In the genomic region with DNA sequence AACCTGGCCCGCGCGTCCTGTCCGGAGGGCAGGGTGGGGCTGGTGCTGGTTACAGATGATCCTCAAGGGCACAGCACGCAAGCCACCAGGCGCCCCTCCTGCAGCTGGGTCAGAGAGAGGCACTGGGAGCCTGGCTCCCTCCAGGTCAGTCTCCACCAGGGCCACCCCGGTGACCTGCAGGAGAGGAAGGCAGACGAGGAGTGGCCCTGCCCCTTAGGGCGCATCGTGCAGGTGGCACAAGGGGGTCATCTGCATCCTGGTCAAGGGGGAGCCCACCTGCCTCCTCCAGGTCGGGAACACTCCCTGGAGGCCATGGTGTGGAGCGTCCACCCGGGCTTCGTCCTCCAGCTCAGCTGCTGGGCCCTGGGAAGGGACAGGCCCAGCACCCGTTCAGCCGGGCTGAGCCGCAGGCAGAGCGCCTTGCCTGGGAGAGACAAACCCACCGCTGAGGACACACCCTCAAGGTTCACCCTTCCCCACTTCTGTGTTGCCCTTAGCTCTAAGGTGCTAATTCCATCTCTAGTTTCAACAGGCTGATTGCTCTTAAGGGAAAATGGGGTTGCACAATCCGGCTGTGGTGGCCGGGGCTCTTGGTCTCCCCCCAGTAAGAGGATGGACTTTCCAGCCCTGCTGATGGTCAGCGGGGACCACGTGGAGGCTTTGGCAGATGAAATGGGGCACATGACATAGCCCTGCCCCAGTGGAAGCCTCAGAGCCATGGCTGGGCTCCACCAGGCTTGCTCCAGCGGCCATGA, we compare ENCODE assay signal across 25 cellular contexts.
DNase-seq lines count a peak whose midpoint lies in the region; ATAC-seq, FAIRE-seq and TF ChIP-seq lines count a peak whose summit lies in the region.
"Had no signal": no experiment of that assay in that cellular context is flagged by ENCODE, and none has a peak within 500 bp of the region (broad histone marks: within the 10 kb centered on the region; RNA-seq: fewer than 3 reads in every experiment).

No MANE protein-coding gene starts in this region.

- H2AFZ ChIP-seq in IMR-90 (replicated peaks; ENCODE audit: low read length, poor library complexity) = peak overlapping the region; percentile 26
- H2AFZ ChIP-seq: GM23338 had no signal

- H3K4me3 ChIP-seq in BLaER1 treated with 17β-estradiol and CSF1 and Interleukin-3, amounts not matched to agents 10 nM and 100 nM = no peak overlapping the region; a peak in 1 of 20 replicates
- no peak overlapping the region for H3K4me3 ChIP-seq in IMR-90 (ENCODE audit: insufficient read depth, low read depth, low read length)
- no peak overlapping the region for H3K4me3 ChIP-seq in naive thymus-derived CD4-positive, alpha-beta T cell (ENCODE audit: low read length)
- no peak overlapping the region for H3K4me3 ChIP-seq in small intestine (ENCODE audit: low read depth in 1 of 2, low read length in 2 of 2)
- H3K4me3 ChIP-seq: coronary artery, GM23338, smooth muscle cell, upper lobe of right lung had no signal

- no peak for TF ChIP-seq RAD21 in IMR-90 (IDR thresholded peaks at IDR 0.05; ENCODE audit: low read length)

- H3K27ac Mint-ChIP-seq in activated CD8-positive, alpha-beta T cell treated with anti-CD3 and anti-CD28 coated beads for 36 hours = no peak overlapping the region
- H3K27ac Mint-ChIP-seq in naive thymus-derived CD4-positive, alpha-beta T cell = peak overlapping the region in 8 of 9 donors; percentile 8 to 99 (median 77)
- H3K27ac Mint-ChIP-seq: GM23338 had no signal

- no peak overlapping the region for H3K18ac ChIP-seq in IMR-90 (ENCODE audit: low read depth, low read length)

- H3K4me3 Mint-ChIP-seq in activated CD8-positive, alpha-beta T cell treated with anti-CD3 and anti-CD28 coated beads for 36 hours = no peak overlapping the region
- peak overlapping the region in 1 of 10 donors; percentile 79 for H3K4me3 Mint-ChIP-seq in naive thymus-derived CD4-positive, alpha-beta T cell
- H3K4me3 Mint-ChIP-seq: GM23338, mesothelial cell of epicardium had no signal

- H3K9ac ChIP-seq in BLaER1 treated with 17β-estradiol and CSF1 and Interleukin-3, amounts not matched to agents 10 nM and 100 nM = peak overlapping the region in 7 of 11 experiments; percentile 8 to 85 (median 79); a peak in 9 of 22 replicates
- no peak overlapping the region for H3K9ac ChIP-seq in IMR-90 (ENCODE audit: low read depth, low read length)

- CTCF ChIA-PET in IMR-90 (lab: Yijun Ruan, JAX) = no interaction called here
- CTCF ChIA-PET in activated CD8-positive, alpha-beta T cell treated with anti-CD3 and anti-CD28 coated beads for 36 hours (lab: Charles Lee) = no interaction called here
- CTCF ChIA-PET in naive thymus-derived CD4-positive, alpha-beta T cell (lab: Charles Lee) = no interaction called here

- H4K5ac ChIP-seq in IMR-90 (ENCODE audit: low read depth, low read length) = no peak overlapping the region

- peaks cover 64 to 100% (median 94%) of the 10 kb centered on the region in 10 experiments for H3K4me1 ChIP-seq in BLaER1 treated with 17β-estradiol and CSF1 and Interleukin-3, amounts not matched to agents 10 nM and 100 nM
- H3K4me1 ChIP-seq in IMR-90 (ENCODE audit: control insufficient read depth, insufficient read depth, low read length) = peaks cover 10% of the 10 kb centered on the region
- H3K4me1 ChIP-seq in naive thymus-derived CD4-positive, alpha-beta T cell (ENCODE audit: control insufficient read depth in 2 of 2, insufficient read depth in 2 of 2, low read length in 2 of 2) = peaks cover 10 to 26% of the 10 kb centered on the region in 2 donors
- H3K4me1 ChIP-seq in small intestine (ENCODE audit: control insufficient read depth in 2 of 2, insufficient read depth in 1 of 2, low read depth in 1 of 2, low read length in 1 of 2) = no peaks in the 10 kb centered on the region

- BruUV-seq in IMR-90 (replicated peaks; lab: Mats Ljungman, UMichigan) = no TSS peak

- no peak overlapping the region for H2BK120ac ChIP-seq in IMR-90 (ENCODE audit: low read depth, low read length)

- peaks cover 0 to 39% (median 0%) of the 10 kb centered on the region in 11 experiments; a peak in 3 of 22 replicates for H4K20me1 ChIP-seq in BLaER1 treated with 17β-estradiol and CSF1 and Interleukin-3, amounts not matched to agents 10 nM and 100 nM
- H4K20me1 ChIP-seq in IMR-90 (ENCODE audit: insufficient read depth, low read length) = no peaks in the 10 kb centered on the region

- TF ChIP-seq POLR2A in IMR-90 (IDR thresholded peaks at IDR 0.05; ENCODE audit: low read depth, low read length) = no peak

- peaks cover 10% of the 10 kb centered on the region for H3K9me1 ChIP-seq in IMR-90 (ENCODE audit: insufficient read depth, low read length)

- H2AK5ac ChIP-seq in IMR-90 (ENCODE audit: low read depth, low read length) = no peak overlapping the region

- H3K23ac ChIP-seq in IMR-90 (ENCODE audit: low read depth, low read length) = no peak overlapping the region

- H2BK20ac ChIP-seq in IMR-90 (ENCODE audit: low read depth, low read length) = no peak overlapping the region

- peak overlapping the region in 6 of 11 experiments; percentile 76 to 94 (median 88); a peak in 8 of 22 replicates for H3K27ac ChIP-seq in BLaER1 treated with 17β-estradiol and CSF1 and Interleukin-3, amounts not matched to agents 10 nM and 100 nM
- H3K27ac ChIP-seq in IMR-90 (ENCODE audit: insufficient read depth, low read length) (no peak overlapping the region), small intestine (ENCODE audit: low read depth in 1 of 2, low read length in 1 of 2) (no peak overlapping the region)
- H3K27ac ChIP-seq in naive thymus-derived CD4-positive, alpha-beta T cell (ENCODE audit: low read depth, low read length) = peak overlapping the region; percentile 98

- intact Hi-C loops in IMR-90 (cut with micrococcal nuclease) = no loop called here
- intact Hi-C loops in activated CD8-positive, alpha-beta T cell treated with anti-CD3 and anti-CD28 coated beads for 36 hours (cut with micrococcal nuclease) = no loop called here
- intact Hi-C loops in naive thymus-derived CD4-positive, alpha-beta T cell (cut with micrococcal nuclease) = no loop called here

- peaks cover 25% of the 10 kb centered on the region for H3K4me1 Mint-ChIP-seq in activated CD8-positive, alpha-beta T cell treated with anti-CD3 and anti-CD28 coated beads for 36 hours (ENCODE audit: low read depth)
- H3K4me1 Mint-ChIP-seq in naive thymus-derived CD4-positive, alpha-beta T cell = peaks cover 9 to 29% (median 23%) of the 10 kb centered on the region in 7 donors

- FAIRE-seq in small intestine (lab: Jason Lieb, UNC) = no peak
- FAIRE-seq: GM12892, keratinocyte, TTC549 had no signal

- no peak overlapping the region for H3K4ac ChIP-seq in IMR-90 (ENCODE audit: low read depth, low read length)

- no peak overlapping the region for H3K14ac ChIP-seq in IMR-90 (replicated peaks; ENCODE audit: low read depth, low read length)

- no peak overlapping the region for H4K91ac ChIP-seq in IMR-90 (ENCODE audit: insufficient read depth, low read depth, low read length)

- no peaks in the 10 kb centered on the region for H3K9me3 Mint-ChIP-seq in activated CD8-positive, alpha-beta T cell treated with anti-CD3 and anti-CD28 coated beads for 36 hours
- no peaks in the 10 kb centered on the region for H3K9me3 Mint-ChIP-seq in naive thymus-derived CD4-positive, alpha-beta T cell
- H3K9me3 Mint-ChIP-seq: activated T-helper 1 cell treated with anti-CD3 and anti-CD28 coated beads, Interleukin-12 subunit alpha, Interleukin-12 subunit beta, Interleukin-2, Interleukin-4 antibody, amounts not matched to agents 30 ng/mL and 10 ng/mL and 1 ng/mL, durations not matched to agents 14 hours and 24 hours and 36 hours; CD4-positive, alpha-beta memory T cell; GM23338; mesothelial cell of epicardium; nephron had no signal

- no peak overlapping the region for H2BK5ac ChIP-seq in IMR-90 (ENCODE audit: low read depth, low read length, poor library complexity, severe bottlenecking)

- H3K9me3 ChIP-seq in BLaER1 treated with 17β-estradiol and CSF1 and Interleukin-3, amounts not matched to agents 10 nM and 100 nM (replicated peaks in 1 of 11) = no peaks in the 10 kb centered on the region
- H3K9me3 ChIP-seq in IMR-90 (ENCODE audit: control insufficient read depth, insufficient read depth, low read length) (no peaks in the 10 kb centered on the region), small intestine (ENCODE audit: control insufficient read depth, low read depth) (no peaks in the 10 kb centered on the region)
- no peaks in the 10 kb centered on the region for H3K9me3 ChIP-seq in naive thymus-derived CD4-positive, alpha-beta T cell (ENCODE audit: control insufficient read depth in 2 of 3, low read length in 3 of 3)
- H3K9me3 ChIP-seq: upper lobe of right lung had no signal

- peaks cover 4% of the 10 kb centered on the region for H3K36me3 Mint-ChIP-seq in activated CD8-positive, alpha-beta T cell treated with anti-CD3 and anti-CD28 coated beads for 36 hours (ENCODE audit: low read depth)
- peaks cover 0 to 4% (median 0%) of the 10 kb centered on the region in 5 donors for H3K36me3 Mint-ChIP-seq in naive thymus-derived CD4-positive, alpha-beta T cell
- H3K36me3 Mint-ChIP-seq: CD4-positive, alpha-beta memory T cell; mesothelial cell of epicardium had no signal

- dilution Hi-C loops in IMR-90 (cut with HindIII; ENCODE audit: low sequenced_read_pairs, unreplicated experiment) = no loop called here

- no peak overlapping the region for H2AK9ac ChIP-seq in IMR-90 (replicated peaks; ENCODE audit: low read depth, low read length, poor library complexity)

- TF ChIP-seq CTCF in IMR-90 (conservative IDR thresholded peaks at IDR 0.05; ENCODE audit: low read depth, low read length) (no peak), GM10266 (IDR thresholded peaks at IDR 0.05; ENCODE audit: control insufficient read depth, insufficient read depth, low read depth, missing control alignments) (no peak)
- no peak for TF ChIP-seq CTCF in activated CD8-positive, alpha-beta T cell treated with anti-CD3 and anti-CD28 coated beads for 36 hours (IDR thresholded peaks at IDR 0.05)

- H3K4me2 ChIP-seq in BLaER1 treated with 17β-estradiol and CSF1 and Interleukin-3, amounts not matched to agents 10 nM and 100 nM = peak overlapping the region; percentile 75 to 98 (median 85)
- no peak overlapping the region for H3K4me2 ChIP-seq in IMR-90 (ENCODE audit: low read depth, low read length)
- H3K4me2 ChIP-seq: GM23338 had no signal

- ATAC-seq in IMR-90 (ENCODE audit: low read depth) (no peak), HG03025 (IDR thresholded peaks at IDR 0.05; ENCODE audit: low FRiP score, unreplicated experiment) (no peak)
- no peak for ATAC-seq in activated CD8-positive, alpha-beta T cell treated with anti-CD3 and anti-CD28 coated beads for 36 hours
- ATAC-seq in naive thymus-derived CD4-positive, alpha-beta T cell = no peak
- ATAC-seq: GM23338, left ventricle myocardium superior, upper lobe of right lung had no signal

- no peak overlapping the region for H3K56ac ChIP-seq in IMR-90 (ENCODE audit: extremely low read depth, insufficient read depth, low read length)

- no peaks in the 10 kb centered on the region; a peak in 1 of 4 replicates for H3K79me1 ChIP-seq in IMR-90 (ENCODE audit: low read depth in 1 of 2, low read length in 2 of 2)

- H2BK15ac ChIP-seq in IMR-90 (ENCODE audit: low read depth, low read length) = no peak overlapping the region

- peaks cover 0 to 10% (median 0%) of the 10 kb centered on the region in 11 experiments; a peak in 1 of 22 replicates for H3K27me3 ChIP-seq in BLaER1 treated with 17β-estradiol and CSF1 and Interleukin-3, amounts not matched to agents 10 nM and 100 nM
- H3K27me3 ChIP-seq in IMR-90 (ENCODE audit: control insufficient read depth, insufficient read depth, low read length) (no peaks in the 10 kb centered on the region), small intestine (ENCODE audit: control insufficient read depth in 2 of 2, insufficient read depth in 2 of 2, low read length in 2 of 2) (no peaks in the 10 kb centered on the region)
- H3K27me3 ChIP-seq in naive thymus-derived CD4-positive, alpha-beta T cell (ENCODE audit: control insufficient read depth in 2 of 2, insufficient read depth in 2 of 2, low read length in 2 of 2) = no peaks in the 10 kb centered on the region
- H3K27me3 ChIP-seq: upper lobe of right lung had no signal

- in situ Hi-C loops in IMR-90 (cut with MboI; ENCODE audit: low sequenced_read_pairs) = no loop called here

- POLR2A ChIA-PET in IMR-90 (lab: Charles Lee; ENCODE audit: unreplicated experiment) = no interaction called here
- POLR2A ChIA-PET in activated CD8-positive, alpha-beta T cell treated with anti-CD3 and anti-CD28 coated beads for 36 hours (lab: Charles Lee) = interaction anchor here (1.3 kb wide), 1 partner anchor 8 kb away, joined by 5 read pairs; no protein-coding TSS in a partner anchor
- POLR2A ChIA-PET in naive thymus-derived CD4-positive, alpha-beta T cell (lab: Charles Lee) = no interaction called here

- 92% methylated on average over 15 of the region's 24 CpGs; no CpG with 5 or more reads in 1 of the 2 experiments for WGBS in IMR-90 (ENCODE audit: extremely low coverage in 2 of 2, insufficient read length in 1 of 2), 2 experiments
- 87 to 94% (median 92%) methylated on average over 23 to 24 of the region's 24 CpGs for WGBS in small intestine, 3 donors

- H3K27me3 Mint-ChIP-seq in activated CD8-positive, alpha-beta T cell treated with anti-CD3 and anti-CD28 coated beads for 36 hours = no peaks in the 10 kb centered on the region
- no peaks in the 10 kb centered on the region for H3K27me3 Mint-ChIP-seq in naive thymus-derived CD4-positive, alpha-beta T cell

- no peak for DNase-seq in IMR-90
- DNase-seq in activated CD8-positive, alpha-beta T cell treated with anti-CD3 and anti-CD28 coated beads for 36 hours = peak; percentile 9
- peak in 1 of 9 donors; percentile 13 for DNase-seq in naive thymus-derived CD4-positive, alpha-beta T cell
- DNase-seq in small intestine = no peak
- no peak for DNase-seq in GM10266 (ENCODE audit: extremely low spot score)
- DNase-seq: activated naive CD4-positive, alpha-beta T cell treated with anti-CD3 and anti-CD28 coated beads, Interleukin-2, amount 50 U/mL, for 16 hours; aorta; left ventricle myocardium superior; NCI-H2029 treated with DMSO at 0.1 percent for 48 hours; NCI-H226; NCI-H748 treated with DMSO at 0.1 percent for 48 hours; stimulated activated CD4-positive, alpha-beta T cell treated with anti-CD3 and anti-CD28 coated beads, Interleukin-2, amount 100 ng/mL, for 24 hours; upper lobe of right lung had no signal

- no peak overlapping the region for H4K8ac ChIP-seq in IMR-90 (ENCODE audit: low read depth in 2 of 2, low read length in 2 of 2)

- H3K36me3 ChIP-seq in BLaER1 treated with 17β-estradiol and CSF1 and Interleukin-3, amounts not matched to agents 10 nM and 100 nM = no peaks in the 10 kb centered on the region
- no peaks in the 10 kb centered on the region for H3K36me3 ChIP-seq in IMR-90 (ENCODE audit: control insufficient read depth, insufficient read depth, low read length)
- H3K36me3 ChIP-seq in naive thymus-derived CD4-positive, alpha-beta T cell (ENCODE audit: control insufficient read depth in 2 of 3, insufficient read depth in 3 of 3, low read length in 3 of 3) = no peaks in the 10 kb centered on the region
- H3K36me3 ChIP-seq in small intestine (ENCODE audit: control insufficient read depth in 2 of 2, insufficient read depth in 2 of 2, low read length in 2 of 2) = no peaks in the 10 kb centered on the region
- H3K36me3 ChIP-seq: upper lobe of right lung had no signal

Comparison
In these comparisons a context has a peak if more than half of its experiments do, and no peak if none do; other contexts are left out.
1. H3K27ac ChIP-seq: peak in BLaER1 treated with 17β-estradiol and CSF1 and Interleukin-3, amounts not matched to agents 10 nM and 100 nM (6 of 11) and naive thymus-derived CD4-positive, alpha-beta T cell (single experiment); none in IMR-90 (single experiment) and small intestine (0 of 2).